Comparison of ENCODE assay signal across 30 cellular contexts in the genomic region with DNA sequence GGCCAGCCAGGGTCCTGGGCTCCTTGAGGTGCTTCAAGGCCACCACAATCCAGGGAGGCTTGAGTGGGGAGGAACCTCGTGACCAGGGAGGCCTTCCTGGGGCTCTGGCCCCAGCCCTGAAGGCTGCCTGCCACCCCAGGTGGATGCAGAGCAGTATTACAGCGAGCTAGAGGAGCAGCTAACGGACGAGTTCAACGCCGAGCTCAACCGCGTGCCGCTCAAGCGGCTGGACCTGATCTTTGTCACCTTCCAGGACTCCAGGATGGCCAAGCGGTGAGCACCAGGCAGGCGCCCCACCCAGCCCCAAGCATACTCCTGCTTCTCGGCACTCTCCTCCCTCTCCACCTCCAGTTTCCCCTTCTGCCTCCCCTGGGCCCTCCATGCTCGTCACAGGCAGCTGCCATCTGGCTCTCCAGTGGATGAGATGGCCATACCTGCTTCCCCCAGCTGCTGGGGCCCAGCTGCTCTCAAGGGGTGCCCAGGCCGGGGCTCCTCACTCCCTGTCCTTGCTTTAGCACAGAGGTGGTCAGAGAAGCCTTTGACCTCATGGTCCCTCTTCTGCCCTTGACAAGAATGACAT. TPM values are rescaled to one million over a fixed set of nuclear protein-coding genes. Genes with fewer than 3 reads are reported as not detected.
"Had no signal": no experiment of that assay in that cellular context is flagged by ENCODE, and none has a peak within 500 bp of the region (broad histone marks: within the 10 kb centered on the region; RNA-seq: fewer than 3 reads in every experiment).

No MANE protein-coding gene starts in this region.

- H3K4me2 ChIP-seq: hepatocyte had no signal

- H2AFZ ChIP-seq: hepatocyte had no signal

- H3K27ac ChIP-seq: breast epithelium, hepatocyte, left lung, ovary, prostate gland, upper lobe of left lung had no signal

- H3K4me1 ChIP-seq: breast epithelium, left lung, prostate gland, upper lobe of left lung had no signal

- H3K4me3 ChIP-seq: breast epithelium, hepatocyte, left lung, ovary, prostate gland, upper lobe of left lung had no signal

- H3K79me2 ChIP-seq: hepatocyte had no signal

- DNase-seq: activated B cell treated with CpG ODN at 0.5 μM for 24 hours; activated CD4-positive, alpha-beta T cell treated with anti-CD3 and anti-CD28 coated beads for 36 hours; activated CD4-positive, alpha-beta T cell treated with anti-CD3 and anti-CD28 coated beads, Interleukin-2, amount 50 U/mL, for 4 hours; activated CD8-positive, alpha-beta memory T cell treated with anti-CD3 and anti-CD28 coated beads for 24 hours; activated CD8-positive, alpha-beta memory T cell treated with anti-CD3 and anti-CD28 coated beads, Interleukin-2, amount 50 U/mL, for 48 hours; activated naive CD4-positive, alpha-beta T cell treated with Interleukin-2 at 50 U/mL for 16 hours; activated naive CD8-positive, alpha-beta T cell treated with anti-CD3 and anti-CD28 coated beads for 36 hours; activated T-cell treated with anti-CD3 and anti-CD28 coated beads, Interleukin-2, amount 50 U/mL, for 4 hours; effector memory CD8-positive, alpha-beta T cell; foreskin melanocyte; immature natural killer cell; kidney glomerular epithelial cell; left lung; mammary epithelial cell; naive thymus-derived CD8-positive, alpha-beta T cell; ovary; stimulated activated CD4-positive, alpha-beta T cell treated with anti-CD3 and anti-CD28 coated beads, Interleukin-12 subunit alpha, Interleukin-12 subunit beta, amount 100 ng/mL, for 4 hours; stimulated activated CD4-positive, alpha-beta T cell treated with anti-CD3 and anti-CD28 coated beads, Interleukin-4, amount 100 ng/mL, for 4 hours; stimulated activated naive CD8-positive, alpha-beta T cell treated with anti-CD3 and anti-CD28 coated beads, Interleukin-15, Interleukin-2, amounts not matched to agents 100 U/mL and 50 U/mL, for 24 hours; T1000 had no signal

- H3K36me3 ChIP-seq: breast epithelium, left lung, ovary, prostate gland, upper lobe of left lung had no signal

- H3K27me3 ChIP-seq: breast epithelium, hepatocyte, left lung, ovary, upper lobe of left lung had no signal

- H3K9me3 ChIP-seq: breast epithelium, left lung, ovary, prostate gland, upper lobe of left lung had no signal

- ATAC-seq: activated CD4-positive, alpha-beta T cell treated with anti-CD3 and anti-CD28 coated beads for 36 hours; activated T-cell treated with anti-CD3 and anti-CD28 coated beads, Interleukin-2, amount 50 U/mL, for 4 hours; effector memory CD8-positive, alpha-beta T cell; esophagus mucosa; left lung; naive thymus-derived CD8-positive, alpha-beta T cell; stimulated activated naive CD8-positive, alpha-beta T cell treated with anti-CD3 and anti-CD28 coated beads, Interleukin-15, Interleukin-2, amounts not matched to agents 100 U/mL and 50 U/mL, for 24 hours had no signal

RNA-seq across cellular contexts. Expression of a gene that starts 30.6 kb away (rescaled TPM):
- total RNA-seq: activated B cell treated with CpG ODN at 0.5 μM for 24 hours; activated CD4-positive, alpha-beta T cell treated with anti-CD3 and anti-CD28 coated beads for 36 hours; activated naive CD8-positive, alpha-beta T cell treated with anti-CD3 and anti-CD28 coated beads for 36 hours; activated T-cell treated with anti-CD3 and anti-CD28 coated beads, Interleukin-2, amount 50 U/mL, for 4 hours; activated T-helper 2 cell treated with anti-CD3 and anti-CD28 coated beads, Interferon-gamma antibody, Interleukin-2, Interleukin-4, amounts not matched to agents 10 μg/mL and 5 μg/mL and 100 μg/mL, durations not matched to agents 14 hours and 24 hours and 36 hours; breast epithelium; dermis microvascular lymphatic vessel endothelial cell; endothelial cell of umbilical vein; esophagus mucosa; hepatocyte; left lung; mesothelial cell of epicardium; naive thymus-derived CD8-positive, alpha-beta T cell; subcutaneous adipose tissue had no signal
- polyA plus RNA-seq: endothelial cell of umbilical vein; hepatocyte; immature natural killer cell; naive thymus-derived CD8-positive, alpha-beta T cell had no signal

RNA-seq across cellular contexts. Expression of a gene that starts 58.8 kb away (rescaled TPM):
- total RNA-seq: endothelial cell of umbilical vein had no signal
- polyA plus RNA-seq: endothelial cell of umbilical vein had no signal
